ENCODE assay signal across 21 cellular contexts in the genomic region with DNA sequence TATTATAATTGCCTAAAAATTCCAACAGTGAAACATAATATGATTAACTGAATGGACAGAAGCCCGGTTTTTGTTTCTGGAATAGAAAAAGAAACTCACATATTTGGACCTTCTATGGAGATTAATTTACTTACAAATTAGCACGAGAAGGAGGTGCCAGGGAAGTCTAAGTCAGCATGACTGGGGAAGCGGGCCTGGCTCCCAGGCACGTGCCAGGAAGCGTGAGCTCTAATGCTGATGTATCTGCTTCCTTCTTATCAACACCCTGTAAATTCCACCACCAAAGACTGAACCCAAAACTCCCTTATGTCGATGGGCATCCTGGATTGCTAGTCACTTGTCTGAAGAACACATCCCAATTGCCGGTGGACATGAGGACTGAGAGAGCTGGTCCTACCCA.
"Had no signal": no experiment of that assay in that cellular context is flagged by ENCODE, and none has a peak within 500 bp of the region (broad histone marks: within the 10 kb centered on the region; RNA-seq: fewer than 3 reads in every experiment).

No MANE protein-coding gene starts in this region.

- H3K27ac ChIP-seq: adrenal gland, ascending aorta, esophagus squamous epithelium, heart right ventricle, lower lobe of right lung, neural progenitor cell, thyroid gland, upper lobe of right lung had no signal

- ATAC-seq: activated T-cell treated with anti-CD3 and anti-CD28 coated beads, Interleukin-2, amount 50 U/mL, for 4 hours; effector memory CD8-positive, alpha-beta T cell; heart right ventricle; stimulated activated naive CD8-positive, alpha-beta T cell treated with anti-CD3 and anti-CD28 coated beads, Interleukin-15, Interleukin-2, amounts not matched to agents 100 U/mL and 50 U/mL, for 24 hours; WTC11 had no signal

- DNase-seq: activated CD8-positive, alpha-beta memory T cell treated with anti-CD3 and anti-CD28 coated beads for 24 hours; activated CD8-positive, alpha-beta memory T cell treated with anti-CD3 and anti-CD28 coated beads, Interleukin-2, amount 50 U/mL, for 48 hours; activated naive CD4-positive, alpha-beta T cell; activated T-cell treated with anti-CD3 and anti-CD28 coated beads, Interleukin-2, amount 50 U/mL, for 4 hours; adrenal gland; effector memory CD8-positive, alpha-beta T cell; esophagus squamous epithelium; heart right ventricle; islet precursor cell; lower lobe of right lung; naive B cell; retina; stimulated activated CD4-positive, alpha-beta T cell treated with anti-CD3 and anti-CD28 coated beads, Interleukin-4, amount 100 ng/mL, for 4 hours; stimulated activated naive CD8-positive, alpha-beta T cell treated with anti-CD3 and anti-CD28 coated beads, Interleukin-15, Interleukin-2, amounts not matched to agents 100 U/mL and 50 U/mL, for 24 hours; thyroid gland; upper lobe of right lung had no signal

- H3K9me3 ChIP-seq: adrenal gland, ascending aorta, esophagus squamous epithelium, heart right ventricle, lower lobe of right lung, thyroid gland, upper lobe of right lung had no signal

- H3K27me3 ChIP-seq: adrenal gland, ascending aorta, esophagus squamous epithelium, neural progenitor cell, thyroid gland had no signal

- H3K4me3 ChIP-seq: adrenal gland, ascending aorta, dorsolateral prefrontal cortex, esophagus squamous epithelium, heart right ventricle, lower lobe of right lung, neural progenitor cell, thyroid gland, upper lobe of right lung had no signal

- H3K36me3 ChIP-seq: adrenal gland, ascending aorta, esophagus squamous epithelium, heart right ventricle, lower lobe of right lung, neural progenitor cell, thyroid gland, upper lobe of right lung had no signal

- FAIRE-seq: colon had no signal

- H3K4me1 ChIP-seq: ascending aorta, esophagus squamous epithelium, neural progenitor cell, thyroid gland, upper lobe of right lung had no signal
